Comparison of ENCODE assay signal across 9 cellular contexts in genomic region chr20:50379049-50379990, GRCh38.
A peak's percentile ranks its signal among the peaks of the same experiment; 100 is the strongest.
DNase-seq lines count a peak whose midpoint lies in the region; ATAC-seq and TF ChIP-seq lines count a peak whose summit lies in the region.
"Had no signal": no experiment of that assay in that cellular context is flagged by ENCODE, and none has a peak within 500 bp of the region (broad histone marks: within the 10 kb centered on the region; RNA-seq: fewer than 3 reads in every experiment).

No MANE protein-coding gene starts in this region.

- H3K27ac ChIP-seq in lower lobe of right lung: peak overlapping the region; percentile 83

- H3K27ac Mint-ChIP-seq in activated CD8-positive, alpha-beta T cell treated with anti-CD3 and anti-CD28 coated beads, Interleukin-2, amount 10 ng/mL, durations not matched to agents 7 days and 5 days: peak overlapping the region; percentile 5
- no peak overlapping the region for H3K27ac Mint-ChIP-seq in activated CD8-positive, alpha-beta T cell treated with anti-CD3 and anti-CD28 coated beads for 36 hours
- peak overlapping the region in 3 of 5 experiments; percentile 70 to 87 (median 81) for H3K27ac Mint-ChIP-seq in brain

- no peaks in the 10 kb centered on the region for H3K36me3 Mint-ChIP-seq in activated CD8-positive, alpha-beta T cell treated with anti-CD3 and anti-CD28 coated beads, Interleukin-2, amount 10 ng/mL, durations not matched to agents 7 days and 5 days (ENCODE audit: low read depth)
- H3K36me3 Mint-ChIP-seq in activated CD8-positive, alpha-beta T cell treated with anti-CD3 and anti-CD28 coated beads for 36 hours (ENCODE audit: low read depth): no peaks in the 10 kb centered on the region
- no peaks in the 10 kb centered on the region for H3K36me3 Mint-ChIP-seq in brain

- H3K4me3 ChIP-seq in lower lobe of right lung: peak overlapping the region; percentile 40

- peaks cover 56% of the 10 kb centered on the region for H3K4me1 ChIP-seq in lower lobe of right lung

- H3K27me3 ChIP-seq in lower lobe of right lung (ENCODE audit: low read depth): no peaks in the 10 kb centered on the region

- no peak for TF ChIP-seq CTCF in activated CD8-positive, alpha-beta T cell treated with anti-CD3 and anti-CD28 coated beads for 36 hours (IDR thresholded peaks at IDR 0.05)
- TF ChIP-seq CTCF in brain (conservative IDR thresholded peaks at IDR 0.05) (no peak), lower lobe of right lung (IDR thresholded peaks at IDR 0.05) (no peak)

- POLR2A ChIA-PET in activated CD8-positive, alpha-beta T cell treated with anti-CD3 and anti-CD28 coated beads, Interleukin-2, amount 10 ng/mL, durations not matched to agents 7 days and 5 days (lab: Charles Lee): no interaction called here
- POLR2A ChIA-PET in activated CD8-positive, alpha-beta T cell treated with anti-CD3 and anti-CD28 coated beads for 36 hours (lab: Charles Lee): no interaction called here

- intact Hi-C loops in activated CD8-positive, alpha-beta T cell treated with anti-CD3 and anti-CD28 coated beads for 36 hours (cut with micrococcal nuclease): no loop called here
- intact Hi-C loops in lower lobe of right lung (cut with DNase I): no loop called here

- no peak overlapping the region for H3K4me3 Mint-ChIP-seq in activated CD8-positive, alpha-beta T cell treated with anti-CD3 and anti-CD28 coated beads, Interleukin-2, amount 10 ng/mL, durations not matched to agents 7 days and 5 days
- no peak overlapping the region for H3K4me3 Mint-ChIP-seq in activated CD8-positive, alpha-beta T cell treated with anti-CD3 and anti-CD28 coated beads for 36 hours
- H3K4me3 Mint-ChIP-seq in brain: peak overlapping the region in 1 of 5 experiments; percentile 49

- H3K4me1 Mint-ChIP-seq in activated CD8-positive, alpha-beta T cell treated with anti-CD3 and anti-CD28 coated beads, Interleukin-2, amount 10 ng/mL, durations not matched to agents 7 days and 5 days (ENCODE audit: low read depth): peaks cover 65% of the 10 kb centered on the region
- peaks cover 31% of the 10 kb centered on the region for H3K4me1 Mint-ChIP-seq in activated CD8-positive, alpha-beta T cell treated with anti-CD3 and anti-CD28 coated beads for 36 hours (ENCODE audit: low read depth)
- H3K4me1 Mint-ChIP-seq in brain: peaks cover 39% of the 10 kb centered on the region

- peaks cover under 1% of the 10 kb centered on the region for H3K27me3 Mint-ChIP-seq in activated CD8-positive, alpha-beta T cell treated with anti-CD3 and anti-CD28 coated beads, Interleukin-2, amount 10 ng/mL, durations not matched to agents 7 days and 5 days (ENCODE audit: low read depth)
- H3K27me3 Mint-ChIP-seq in activated CD8-positive, alpha-beta T cell treated with anti-CD3 and anti-CD28 coated beads for 36 hours: no peaks in the 10 kb centered on the region
- H3K27me3 Mint-ChIP-seq in brain: peaks cover 19% of the 10 kb centered on the region

- no peak for ATAC-seq in activated CD8-positive, alpha-beta T cell treated with anti-CD3 and anti-CD28 coated beads, Interleukin-2, amount 10 ng/mL, durations not matched to agents 7 days and 5 days
- ATAC-seq in activated CD8-positive, alpha-beta T cell treated with anti-CD3 and anti-CD28 coated beads for 36 hours: no peak
- peak; percentile 88 for ATAC-seq in lower lobe of right lung
- no peak for ATAC-seq in HG03469 (IDR thresholded peaks at IDR 0.05; ENCODE audit: unreplicated experiment)

- no peaks in the 10 kb centered on the region for H3K36me3 ChIP-seq in lower lobe of right lung

- no peaks in the 10 kb centered on the region for H3K9me3 ChIP-seq in lower lobe of right lung

- DNase-seq in activated CD8-positive, alpha-beta T cell treated with anti-CD3 and anti-CD28 coated beads, Interleukin-2, amount 10 ng/mL, durations not matched to agents 7 days and 5 days: no peak
- DNase-seq in activated CD8-positive, alpha-beta T cell treated with anti-CD3 and anti-CD28 coated beads for 36 hours: no peak
- DNase-seq in lower lobe of right lung (peak; percentile 92), ureter (ENCODE audit: low spot score) (peak; percentile 91), NK-92 (lab: John Stamatoyannopoulos, UW; ENCODE audit: unreplicated experiment) (no peak)
- DNase-seq in activated CD4-positive, CD25-positive, alpha-beta regulatory T cell treated with anti-CD3 and anti-CD28 coated beads, Interleukin-2, amount 50 U/mL, for 72 hours: no peak
- DNase-seq: NCI-H2081 treated with DMSO at 0.1 percent for 48 hours had no signal

- no peaks in the 10 kb centered on the region for H3K9me3 Mint-ChIP-seq in activated CD8-positive, alpha-beta T cell treated with anti-CD3 and anti-CD28 coated beads, Interleukin-2, amount 10 ng/mL, durations not matched to agents 7 days and 5 days (ENCODE audit: insufficient read depth)
- no peaks in the 10 kb centered on the region for H3K9me3 Mint-ChIP-seq in activated CD8-positive, alpha-beta T cell treated with anti-CD3 and anti-CD28 coated beads for 36 hours
- no peaks in the 10 kb centered on the region for H3K9me3 Mint-ChIP-seq in brain

- CTCF ChIA-PET in activated CD8-positive, alpha-beta T cell treated with anti-CD3 and anti-CD28 coated beads, Interleukin-2, amount 10 ng/mL, durations not matched to agents 7 days and 5 days (lab: Charles Lee): no interaction called here
- CTCF ChIA-PET in activated CD8-positive, alpha-beta T cell treated with anti-CD3 and anti-CD28 coated beads for 36 hours (lab: Charles Lee): no interaction called here

Comparison
In these comparisons a context has a peak if more than half of its experiments do, and no peak if none do; other contexts are left out.
1. ATAC-seq: peak in lower lobe of right lung (2 of 2); none in activated CD8-positive, alpha-beta T cell treated with anti-CD3 and anti-CD28 coated beads, Interleukin-2, amount 10 ng/mL, durations not matched to agents 7 days and 5 days (single experiment), activated CD8-positive, alpha-beta T cell treated with anti-CD3 and anti-CD28 coated beads for 36 hours (single experiment) and HG03469 (single experiment).
2. DNase-seq: peak in lower lobe of right lung (single experiment) and ureter (single experiment); none in activated CD8-positive, alpha-beta T cell treated with anti-CD3 and anti-CD28 coated beads, Interleukin-2, amount 10 ng/mL, durations not matched to agents 7 days and 5 days (single experiment), activated CD8-positive, alpha-beta T cell treated with anti-CD3 and anti-CD28 coated beads for 36 hours (single experiment), activated CD4-positive, CD25-positive, alpha-beta regulatory T cell treated with anti-CD3 and anti-CD28 coated beads, Interleukin-2, amount 50 U/mL, for 72 hours (single experiment) and NK-92 (single experiment).